ENCODE assay signal across 16 cellular contexts in the genomic region with DNA sequence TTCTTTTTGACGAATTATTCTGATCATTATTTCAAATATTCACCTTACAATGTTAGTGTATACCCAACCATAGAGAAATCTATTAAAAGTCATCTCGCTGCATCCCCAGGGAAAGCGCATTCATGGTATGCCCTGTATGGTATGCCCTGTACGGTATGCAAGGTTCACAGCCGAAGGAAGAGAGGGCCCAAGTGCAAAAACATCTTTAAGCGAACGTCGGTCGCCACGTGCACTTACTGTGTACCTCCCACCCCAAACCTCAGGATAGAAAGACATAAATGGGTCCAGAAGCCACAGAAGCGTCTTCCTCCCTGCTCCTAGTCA. TPM values are rescaled to one million over a fixed set of nuclear protein-coding genes. Genes with fewer than 3 reads are reported as not detected.
A peak's percentile ranks its signal among the peaks of the same experiment; 100 is the strongest.
DNase-seq lines count a peak whose midpoint lies in the region; ATAC-seq and TF ChIP-seq lines count a peak whose summit lies in the region.
"Had no signal": no experiment of that assay in that cellular context is flagged by ENCODE, and none has a peak within 500 bp of the region (broad histone marks: within the 10 kb centered on the region; RNA-seq: fewer than 3 reads in every experiment).

No MANE protein-coding gene starts in this region.

- no peak for TF ChIP-seq EP300 in upper lobe of left lung (IDR thresholded peaks at IDR 0.05)

- no peaks in the 10 kb centered on the region for H3K36me3 Mint-ChIP-seq in nephron progenitor cell (ENCODE audit: low read depth)
- H3K36me3 Mint-ChIP-seq: activated CD4-positive, alpha-beta memory T cell treated with anti-CD3 and anti-CD28 coated beads for 36 hours had no signal

- no peak overlapping the region for H3K27ac Mint-ChIP-seq in nephron progenitor cell
- H3K27ac Mint-ChIP-seq: activated CD4-positive, alpha-beta memory T cell treated with anti-CD3 and anti-CD28 coated beads for 36 hours; activated naive CD8-positive, alpha-beta T cell treated with anti-CD3 and anti-CD28 coated beads, Interleukin-2, amount 50 U/mL, for 24 hours had no signal

- peak overlapping the region in 10 of 12 donors; percentile 16 to 50 (median 40) for H3K4me3 ChIP-seq in heart left ventricle
- peak overlapping the region; percentile 2 for H3K4me3 ChIP-seq in fibroblast of mammary gland (ENCODE audit: control insufficient read depth, low read depth, low read length)
- H3K4me3 ChIP-seq in upper lobe of left lung = peak overlapping the region; percentile 0 to 46 (median 38)
- H3K4me3 ChIP-seq: lung had no signal

- peaks cover 67% of the 10 kb centered on the region for H3K4me1 Mint-ChIP-seq in nephron progenitor cell

- no peak for DNase-seq in heart left ventricle
- no peak for DNase-seq in cardiac septum (ENCODE audit: low spot score)
- DNase-seq in fibroblast of mammary gland (ENCODE audit: low read depth) = no peak
- no peak for DNase-seq in nephron progenitor cell
- no peak for DNase-seq in upper lobe of left lung
- DNase-seq in A172 (ENCODE audit: low spot score) = no peak
- DNase-seq in HEK293T (ENCODE audit: extremely low spot score) = no peak
- DNase-seq: activated CD4-positive, alpha-beta memory T cell treated with anti-CD3 and anti-CD28 coated beads for 36 hours; activated naive CD8-positive, alpha-beta T cell treated with anti-CD3 and anti-CD28 coated beads, Interleukin-2, amount 50 U/mL, for 24 hours; HCEC 1CT; NCI-H1105; NCI-H748 treated with DMSO at 0.1 percent for 48 hours; SK-N-SH had no signal

- no peaks in the 10 kb centered on the region for H3K36me3 ChIP-seq in heart left ventricle
- no peaks in the 10 kb centered on the region for H3K36me3 ChIP-seq in upper lobe of left lung

- H3K27me3 ChIP-seq in heart left ventricle = peaks cover 46 to 87% (median 77%) of the 10 kb centered on the region in 9 donors
- peaks cover 0 to 24% (median 9%) of the 10 kb centered on the region in 4 donors for H3K27me3 ChIP-seq in upper lobe of left lung

- H3K27ac ChIP-seq in heart left ventricle (peak overlapping the region in 1 of 12 donors; percentile 49), upper lobe of left lung (no peak overlapping the region)

- peak overlapping the region; percentile 68 for H3K4me3 Mint-ChIP-seq in nephron progenitor cell
- H3K4me3 Mint-ChIP-seq: activated CD4-positive, alpha-beta memory T cell treated with anti-CD3 and anti-CD28 coated beads for 36 hours; activated naive CD8-positive, alpha-beta T cell treated with anti-CD3 and anti-CD28 coated beads, Interleukin-2, amount 50 U/mL, for 24 hours had no signal

- CTCF ChIA-PET in HEK293T (lab: Yijun Ruan, JAX) = no interaction called here

- 32 to 55% (median 44%) methylated on average over 11 of the region's 11 CpGs for WGBS in heart left ventricle, 4 donors
- 27 to 47% methylated on average over 11 of the region's 11 CpGs for WGBS in upper lobe of left lung, 2 donors

- no peak for TF ChIP-seq CTCF in heart left ventricle (IDR thresholded peaks at IDR 0.05)
- no peak for TF ChIP-seq CTCF in fibroblast of mammary gland (conservative IDR thresholded peaks at IDR 0.05; ENCODE audit: control insufficient read depth, insufficient read depth, low read depth, low read length)
- no peak for TF ChIP-seq CTCF in nephron progenitor cell (IDR thresholded peaks at IDR 0.05)
- no peak for TF ChIP-seq CTCF in upper lobe of left lung (IDR thresholded peaks at IDR 0.05)

- POLR2A ChIA-PET in HEK293T (lab: Yijun Ruan, JAX) = no interaction called here

- H3K27me3 Mint-ChIP-seq in nephron progenitor cell (ENCODE audit: low read depth, poor library complexity) = peaks cover 96% of the 10 kb centered on the region

- intact Hi-C loops in heart left ventricle (cut with DNase I) = no loop called here
- intact Hi-C loops in cardiac septum (cut with DNase I) = no loop called here

- H3K9me3 Mint-ChIP-seq in nephron progenitor cell = peaks cover 31% of the 10 kb centered on the region
- H3K9me3 Mint-ChIP-seq: activated CD4-positive, alpha-beta memory T cell treated with anti-CD3 and anti-CD28 coated beads for 36 hours had no signal

- ATAC-seq in heart left ventricle (no peak), upper lobe of left lung (ENCODE audit: low FRiP score in 2 of 2) (no peak), HG03045 (IDR thresholded peaks at IDR 0.05; ENCODE audit: unreplicated experiment) (no peak)
- ATAC-seq: activated naive CD8-positive, alpha-beta T cell treated with anti-CD3 and anti-CD28 coated beads, Interleukin-2, amount 50 U/mL, for 24 hours had no signal

- peaks cover 0 to 34% (median 3%) of the 10 kb centered on the region in 12 donors for H3K4me1 ChIP-seq in heart left ventricle
- peaks cover 0 to 19% (median 9%) of the 10 kb centered on the region in 4 donors for H3K4me1 ChIP-seq in upper lobe of left lung

- TF ChIP-seq POLR2A in heart left ventricle (IDR thresholded peaks at IDR 0.05) (no peak), upper lobe of left lung (IDR thresholded peaks at IDR 0.05) (no peak)

- H3K9me3 ChIP-seq in heart left ventricle = no peaks in the 10 kb centered on the region
- H3K9me3 ChIP-seq in upper lobe of left lung = no peaks in the 10 kb centered on the region
- H3K9me3 ChIP-seq: SK-N-SH had no signal

TF ChIP-seq in HEK293T, 16 proteins besides CTCF, POLR2A, EP300 and RAD21:
- no peak for TF ChIP-seq FOXK2 (IDR thresholded peaks at IDR 0.05)
- TF ChIP-seq CTBP1 (IDR thresholded peaks at IDR 0.05; ENCODE audit: borderline replicate concordance) = no peak
TF ChIP-seq in HEK293T: peak in this region for 0.

RNA-seq across cellular contexts. Expression of a gene that starts 14.4 kb away (rescaled TPM):
- total RNA-seq in heart left ventricle (10 to 100 TPM in 3 of 9 donors, 1 to 10 TPM in 6; 3.3 to 14.8 (median 6.7) TPM), cardiac septum (8.1 TPM), upper lobe of left lung (10 to 100 TPM; 10.9 to 27.4 (median 20.5) TPM)
- 1 to 10 TPM; 3.7 to 7.6 TPM for polyA plus RNA-seq in heart left ventricle
- total RNA-seq in A172 (2014; rRNA removed; shearing (Covaris generic)) = 3.7 and 5.3 TPM in 2 replicates
- total RNA-seq: G401 had no signal
